Comparison of ENCODE assay signal across 10 cellular contexts in genomic region chr10:133667446-133667845, GRCh38. TPM values are rescaled to one million over a fixed set of nuclear protein-coding genes. Genes with fewer than 3 reads are reported as not detected.
"Had no signal": no experiment of that assay in that cellular context is flagged by ENCODE, and none has a peak within 500 bp of the region (broad histone marks: within the 10 kb centered on the region; RNA-seq: fewer than 3 reads in every experiment).

No MANE protein-coding gene starts in this region.

RNA-seq across cellular contexts. Expression of gene FRG2B, which starts 40.9 kb away (rescaled TPM):
- total RNA-seq: activated CD4-positive, alpha-beta T cell treated with anti-CD3 and anti-CD28 coated beads for 36 hours; activated CD4-positive, alpha-beta T cell treated with anti-CD3 and anti-CD28 coated beads, Interleukin-2, amount 10 ng/mL, durations not matched to agents 7 days and 5 days; activated CD8-positive, alpha-beta T cell treated with anti-CD3 and anti-CD28 coated beads, Interleukin-2, amount 10 ng/mL, durations not matched to agents 7 days and 5 days; activated naive CD4-positive, alpha-beta T cell treated with anti-CD3 and anti-CD28 coated beads for 36 hours; adrenal gland; IMR-90; MCF 10A; OCI-LY7; PC-9; WTC11 had no signal
- polyA plus RNA-seq: adrenal gland, IMR-90 had no signal
